Comparison of ENCODE assay signal across 8 cellular contexts in genomic region chr19:46639356-46640061, GRCh38. TPM values are rescaled to one million over a fixed set of nuclear protein-coding genes. Genes with fewer than 3 reads are reported as not detected.
DNase-seq lines count a peak whose midpoint lies in the region; ATAC-seq, FAIRE-seq and TF ChIP-seq lines count a peak whose summit lies in the region.
"Had no signal": no experiment of that assay in that cellular context is flagged by ENCODE, and none has a peak within 500 bp of the region (broad histone marks: within the 10 kb centered on the region; RNA-seq: fewer than 3 reads in every experiment).

No MANE protein-coding gene starts in this region.

- H2AFZ ChIP-seq in KMS-11 (ENCODE audit: low read depth) (peak overlapping the region; percentile 58; the same call in 1 of the 2 replicates), astrocyte (ENCODE audit: low read depth, low read length) (peak overlapping the region; percentile 83)

- H3K36me3 Mint-ChIP-seq in astrocyte (ENCODE audit: low read depth, unreplicated experiment): no peaks in the 10 kb centered on the region
- no peaks in the 10 kb centered on the region for H3K36me3 Mint-ChIP-seq in immature natural killer cell

- peaks cover 3% of the 10 kb centered on the region for H3K4me1 Mint-ChIP-seq in astrocyte (ENCODE audit: low read depth, unreplicated experiment)
- peaks cover 0 to 12% of the 10 kb centered on the region in 2 donors for H3K4me1 Mint-ChIP-seq in immature natural killer cell

- H3K27me3 Mint-ChIP-seq in astrocyte (ENCODE audit: low read depth, unreplicated experiment) (peaks cover 9% of the 10 kb centered on the region), immature natural killer cell (ENCODE audit: low read depth in 3 of 3) (peaks cover 5 to 12% (median 12%) of the 10 kb centered on the region in 3 donors)

- H4K20me1 ChIP-seq in KMS-11 (ENCODE audit: insufficient read depth): no peaks in the 10 kb centered on the region
- H4K20me1 ChIP-seq in astrocyte (ENCODE audit: insufficient read depth, low read length): no peaks in the 10 kb centered on the region

- peak overlapping the region; percentile 96 for H3K4me2 ChIP-seq in KMS-11
- peak overlapping the region; percentile 89 for H3K4me2 ChIP-seq in astrocyte (ENCODE audit: low read length)

- H3K9me3 ChIP-seq in astrocyte (ENCODE audit: insufficient read depth, low read depth, low read length): no peaks in the 10 kb centered on the region
- H3K9me3 ChIP-seq in stomach smooth muscle (ENCODE audit: control insufficient read depth in 2 of 2, low read length in 2 of 2): no peaks in the 10 kb centered on the region

- no peak for FAIRE-seq in astrocyte (lab: Jason Lieb, UNC)

- no peak overlapping the region for H3K27ac Mint-ChIP-seq in astrocyte (ENCODE audit: unreplicated experiment)
- H3K27ac Mint-ChIP-seq in immature natural killer cell: no peak overlapping the region
- H3K27ac Mint-ChIP-seq: stimulated activated naive CD8-positive, alpha-beta T cell treated with anti-CD3 and anti-CD28 coated beads, Interleukin-15, Interleukin-2, amounts not matched to agents 100 ng/mL and 50 ng/mL, for 24 hours had no signal

- H3K27ac ChIP-seq in KMS-11 (no peak overlapping the region), astrocyte (ENCODE audit: low read depth, low read length) (no peak overlapping the region), stomach smooth muscle (ENCODE audit: low read length) (peak overlapping the region; percentile 89)

- peaks cover 19% of the 10 kb centered on the region for H3K4me1 ChIP-seq in KMS-11 (ENCODE audit: low read depth, poor library complexity, severe bottlenecking)
- peaks cover 18% of the 10 kb centered on the region for H3K4me1 ChIP-seq in astrocyte (ENCODE audit: insufficient read depth, low read length)
- peaks cover 42% of the 10 kb centered on the region for H3K4me1 ChIP-seq in stomach smooth muscle (ENCODE audit: control insufficient read depth, insufficient read depth, low read length)

- H3K4me3 ChIP-seq in KMS-11 (IDR thresholded peaks at IDR 0.05; ENCODE audit: insufficient read depth, low read depth, low read length) (no peak overlapping the region), astrocyte (ENCODE audit: insufficient read depth, low read depth, low read length) (peak overlapping the region; percentile 52), stomach smooth muscle (ENCODE audit: low read length in 2 of 2) (peak overlapping the region; percentile 69 to 77)

- H3K27me3 ChIP-seq in KMS-11 (ENCODE audit: insufficient read depth, low read depth) (peaks cover 58% of the 10 kb centered on the region), astrocyte (ENCODE audit: insufficient read depth, low read length) (peaks cover 7% of the 10 kb centered on the region), stomach smooth muscle (ENCODE audit: control insufficient read depth in 1 of 2, insufficient read depth in 2 of 2, low read length in 2 of 2) (no peaks in the 10 kb centered on the region)

- H3K36me3 ChIP-seq in KMS-11 (ENCODE audit: insufficient read depth) (no peaks in the 10 kb centered on the region), astrocyte (ENCODE audit: insufficient read depth, low read length) (no peaks in the 10 kb centered on the region), stomach smooth muscle (ENCODE audit: control insufficient read depth in 2 of 2, insufficient read depth in 2 of 2, low read length in 2 of 2) (no peaks in the 10 kb centered on the region)

- no peak for ATAC-seq in HG03565 (IDR thresholded peaks at IDR 0.05; ENCODE audit: unreplicated experiment)
- no peak for ATAC-seq in GM18517 (IDR thresholded peaks at IDR 0.05; ENCODE audit: unreplicated experiment)

- H3K9me3 Mint-ChIP-seq in astrocyte (ENCODE audit: unreplicated experiment): peaks cover 3% of the 10 kb centered on the region
- H3K9me3 Mint-ChIP-seq in immature natural killer cell: no peaks in the 10 kb centered on the region
- H3K9me3 Mint-ChIP-seq: stimulated activated naive CD8-positive, alpha-beta T cell treated with anti-CD3 and anti-CD28 coated beads, Interleukin-15, Interleukin-2, amounts not matched to agents 100 ng/mL and 50 ng/mL, for 24 hours had no signal

- peak; percentile 72 for DNase-seq in GM04504 (ENCODE audit: low read depth)
- peak; percentile 24 for DNase-seq in astrocyte (ENCODE audit: low read depth)
- DNase-seq in immature natural killer cell: peak in 2 of 3 donors; percentile 26 to 27

- peak overlapping the region; percentile 60 for H3K4me3 Mint-ChIP-seq in astrocyte (ENCODE audit: unreplicated experiment)
- peak overlapping the region; percentile 4 to 69 (median 64) for H3K4me3 Mint-ChIP-seq in immature natural killer cell
- H3K4me3 Mint-ChIP-seq: stimulated activated naive CD8-positive, alpha-beta T cell treated with anti-CD3 and anti-CD28 coated beads, Interleukin-15, Interleukin-2, amounts not matched to agents 100 ng/mL and 50 ng/mL, for 24 hours had no signal

- H3K79me2 ChIP-seq in KMS-11 (ENCODE audit: insufficient read depth, low read depth): no peaks in the 10 kb centered on the region
- no peaks in the 10 kb centered on the region for H3K79me2 ChIP-seq in astrocyte (ENCODE audit: insufficient read depth, low read length)

- H3K9ac ChIP-seq in KMS-11 (no peak overlapping the region), astrocyte (ENCODE audit: low read length) (peak overlapping the region; percentile 57), stomach smooth muscle (ENCODE audit: low read length in 2 of 2) (peak overlapping the region; percentile 71 to 79)

- TF ChIP-seq CTCF in KMS-11 (conservative IDR thresholded peaks at IDR 0.05; ENCODE audit: low read depth, low read length): no peak
- no peak for TF ChIP-seq CTCF in astrocyte (IDR thresholded peaks at IDR 0.05; ENCODE audit: insufficient read depth, low read depth, low read length)

RNA-seq across cellular contexts. Expression of gene GNG8, which starts 3.5 kb away (rescaled TPM):
- not detected in 2 replicates for total RNA-seq in astrocyte
- polyA plus RNA-seq in immature natural killer cell: not detected

RNA-seq across cellular contexts. Expression of gene PTGIR, which starts 14.6 kb away (rescaled TPM):
- total RNA-seq in astrocyte: 0.50 and 0.52 TPM in 2 replicates
- polyA plus RNA-seq in immature natural killer cell: under 1 TPM in 2 of 3 donors, not detected in 1; 0.14 to 0.52 TPM

RNA-seq across cellular contexts. Expression of gene DACT3, which starts 21.5 kb away (rescaled TPM):
- 19.8 and 27.7 TPM in 2 replicates for total RNA-seq in astrocyte
- not detected for polyA plus RNA-seq in immature natural killer cell

RNA-seq across cellular contexts. Expression of gene CALM3, which starts 38.4 kb away (rescaled TPM):
- 334 and 343 TPM in 2 replicates for total RNA-seq in astrocyte
- 100 to 1,000 TPM; 151 to 185 (median 178) TPM for polyA plus RNA-seq in immature natural killer cell
